ENCODE assay signal across 21 cellular contexts in the genomic region with DNA sequence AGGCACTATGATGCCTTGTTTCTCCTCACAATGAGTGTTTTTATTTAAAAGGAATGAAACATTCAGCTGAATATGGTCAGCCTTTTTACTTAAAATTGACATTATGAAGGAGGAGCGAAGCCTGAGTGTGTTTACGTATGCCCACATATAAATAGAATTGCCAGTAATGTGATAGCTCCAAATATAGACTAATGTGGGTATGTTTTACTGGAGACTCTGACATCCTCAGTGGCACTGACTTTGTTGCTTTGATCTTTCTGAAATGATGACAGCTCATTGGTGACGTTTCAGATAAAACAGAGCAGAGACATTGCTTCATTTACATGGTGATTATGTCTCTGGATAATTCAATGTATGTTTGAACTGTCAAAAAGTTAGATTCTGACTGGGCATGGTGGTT.
DNase-seq lines count a peak whose midpoint lies in the region; ATAC-seq and TF ChIP-seq lines count a peak whose summit lies in the region.
"Had no signal": no experiment of that assay in that cellular context is flagged by ENCODE, and none has a peak within 500 bp of the region (broad histone marks: within the 10 kb centered on the region; RNA-seq: fewer than 3 reads in every experiment).

No MANE protein-coding gene starts in this region.

- H3K4me1 ChIP-seq in heart right ventricle (peaks cover 0 to 34% (median 3%) of the 10 kb centered on the region in 9 donors), thoracic aorta (ENCODE audit: control insufficient read depth in 1 of 2, low read depth in 2 of 2) (peaks cover 0 to 28% of the 10 kb centered on the region in 2 donors), foreskin keratinocyte (peaks cover 13% of the 10 kb centered on the region)
- H3K4me1 ChIP-seq: A549, SJSA1 had no signal

- H3K27me3 Mint-ChIP-seq in neural crest cell (ENCODE audit: low read depth) = peaks cover 19% of the 10 kb centered on the region
- H3K27me3 Mint-ChIP-seq: CD4-positive, alpha-beta T cell had no signal

- ATAC-seq in heart right ventricle = peak in 7 of 8 donors; percentile 13 to 72 (median 63)
- no peak for ATAC-seq in thoracic aorta (ENCODE audit: insufficient number of reproducible peaks, low FRiP score, low read depth)
- ATAC-seq in foreskin keratinocyte = no peak
- ATAC-seq: A549, PC-3 had no signal

- H3K36me3 ChIP-seq in heart right ventricle (peaks cover 0 to 53% (median 6%) of the 10 kb centered on the region in 9 donors), thoracic aorta (no peaks in the 10 kb centered on the region)
- H3K36me3 ChIP-seq: SJSA1 had no signal

- no peaks in the 10 kb centered on the region for H3K4me1 Mint-ChIP-seq in neural crest cell

- H3K27me3 ChIP-seq in heart right ventricle = no peaks in the 10 kb centered on the region
- no peaks in the 10 kb centered on the region for H3K27me3 ChIP-seq in thoracic aorta (replicated peaks; ENCODE audit: insufficient read depth)
- H3K27me3 ChIP-seq in foreskin keratinocyte = no peaks in the 10 kb centered on the region
- H3K27me3 ChIP-seq: BLaER1 treated with 17β-estradiol and CSF1 and Interleukin-3, amounts not matched to agents 10 nM and 100 nM; SJSA1 had no signal

- no peak overlapping the region for H3K4me3 Mint-ChIP-seq in neural crest cell
- H3K4me3 Mint-ChIP-seq: CD4-positive, alpha-beta T cell had no signal

- H3K36me3 Mint-ChIP-seq in neural crest cell (ENCODE audit: low read depth) = peaks cover 13% of the 10 kb centered on the region

- WGBS in heart right ventricle, 2 donors = 39 to 62% methylated on average over 3 of the region's 3 CpGs

- H3K27ac ChIP-seq in heart right ventricle (peak overlapping the region in 8 of 10 donors; percentile 31 to 68 (median 58)), thoracic aorta (peak overlapping the region; percentile 6 to 7), foreskin keratinocyte (no peak overlapping the region)
- H3K27ac ChIP-seq: A549; BLaER1 treated with 17β-estradiol and CSF1 and Interleukin-3, amounts not matched to agents 10 nM and 100 nM; HL-60; SJSA1 had no signal

- no peak overlapping the region for H3K4me3 ChIP-seq in heart right ventricle
- no peak overlapping the region for H3K4me3 ChIP-seq in thoracic aorta
- H3K4me3 ChIP-seq: A549; BLaER1 treated with 17β-estradiol and CSF1 and Interleukin-3, amounts not matched to agents 10 nM and 100 nM; SJSA1 had no signal

- intact Hi-C loops in heart right ventricle (cut with DNase I) = no loop called here

- peak; percentile 77 for DNase-seq in foreskin melanocyte
- no peak for DNase-seq in heart right ventricle
- no peak for DNase-seq in neural crest cell (ENCODE audit: low read depth, low spot score)
- DNase-seq in thoracic aorta (ENCODE audit: low spot score) = no peak
- DNase-seq in dedifferentiated amniotic fluid mesenchymal stem cell (ENCODE audit: extremely low spot score) = no peak
- DNase-seq in epidermal melanocyte (ENCODE audit: insufficient read length, low spot score) = no peak
- DNase-seq in foreskin keratinocyte = no peak
- DNase-seq: AML-193; CD4-positive, alpha-beta T cell; NCI-H1417 treated with DMSO at 0.1 percent for 48 hours; NCI-H187; NCI-H2107; NCI-H446; NCI-H524 treated with DMSO at 0.1 percent for 48 hours; NCI-H774; NK-92 treated with Interleukin-12 subunit alpha and Interleukin-12 subunit beta, amount 100 ng/mL, for 24 hours; PC-3 had no signal

- TF ChIP-seq CTCF in heart right ventricle (IDR thresholded peaks at IDR 0.05) = no peak
- no peak for TF ChIP-seq CTCF in neural crest cell (conservative IDR thresholded peaks at IDR 0.05)
- no peak for TF ChIP-seq CTCF in thoracic aorta (IDR thresholded peaks at IDR 0.05)
- no peak for TF ChIP-seq CTCF in foreskin keratinocyte (conservative IDR thresholded peaks at IDR 0.05)

- no peaks in the 10 kb centered on the region for H3K9me3 ChIP-seq in heart right ventricle
- H3K9me3 ChIP-seq in thoracic aorta = no peaks in the 10 kb centered on the region
- H3K9me3 ChIP-seq: A549; BLaER1 treated with 17β-estradiol and CSF1 and Interleukin-3, amounts not matched to agents 10 nM and 100 nM; SJSA1 had no signal

- H3K27ac Mint-ChIP-seq in neural crest cell (ENCODE audit: unreplicated experiment) = peak overlapping the region; percentile 15
- H3K27ac Mint-ChIP-seq: CD4-positive, alpha-beta T cell had no signal

- H3K9me3 Mint-ChIP-seq in neural crest cell = no peaks in the 10 kb centered on the region
- H3K9me3 Mint-ChIP-seq: CD4-positive, alpha-beta T cell had no signal

Comparison
In these comparisons a context has a peak if more than half of its experiments do, and no peak if none do; other contexts are left out.
1. ATAC-seq: peak in heart right ventricle (7 of 8); none in thoracic aorta (single experiment) and foreskin keratinocyte (single experiment).